ENCODE assay signal across 9 cellular contexts in the genomic region with DNA sequence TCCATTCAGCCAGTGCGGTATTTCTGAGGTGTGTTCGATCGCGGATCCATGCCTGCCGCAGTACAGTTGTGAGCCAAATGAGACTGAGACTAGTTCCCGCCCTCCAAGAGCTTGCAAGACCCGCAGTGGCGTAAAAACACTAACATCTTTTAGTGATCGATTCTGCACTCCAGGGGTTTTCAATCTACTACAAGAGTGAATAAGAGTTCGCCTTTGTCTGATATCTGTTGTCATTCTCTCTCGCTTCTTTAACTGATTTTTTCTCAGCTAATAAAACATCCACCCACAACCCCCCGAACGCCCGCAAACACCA. TPM values are rescaled to one million over a fixed set of nuclear protein-coding genes. Genes with fewer than 3 reads are reported as not detected.
A peak's percentile ranks its signal among the peaks of the same experiment; 100 is the strongest.
DNase-seq lines count a peak whose midpoint lies in the region; ATAC-seq and TF ChIP-seq lines count a peak whose summit lies in the region.
"Had no signal": no experiment of that assay in that cellular context is flagged by ENCODE, and none has a peak within 500 bp of the region (broad histone marks: within the 10 kb centered on the region; RNA-seq: fewer than 3 reads in every experiment).

No MANE protein-coding gene starts in this region.

- no peak for TF ChIP-seq CTCF in mammary epithelial cell (conservative IDR thresholded peaks at IDR 0.05 in 1 of 2, IDR thresholded peaks at IDR 0.05 in 1 of 2; ENCODE audit: extremely low read depth in 1 of 2, insufficient read depth in 1 of 2, low read depth in 1 of 2, low read length in 2 of 2)

- H2BK120ac ChIP-seq in mesendoderm (ENCODE audit: low read depth, low read length), result no peak overlapping the region

- H3K79me1 ChIP-seq in mesendoderm (ENCODE audit: low read length), result peaks cover 20% of the 10 kb centered on the region

- ATAC-seq in HG03159 (IDR thresholded peaks at IDR 0.05; ENCODE audit: unreplicated experiment) (peak; percentile 5), aorta (ENCODE audit: low FRiP score) (no peak), HG02571 (IDR thresholded peaks at IDR 0.05; ENCODE audit: unreplicated experiment) (no peak), GM19328 (IDR thresholded peaks at IDR 0.05; ENCODE audit: unreplicated experiment) (no peak)

- no peaks in the 10 kb centered on the region for H3K27me3 ChIP-seq in mammary epithelial cell (ENCODE audit: insufficient read depth, low read length)
- H3K27me3 ChIP-seq in mesendoderm (ENCODE audit: insufficient read depth, low read length, poor library complexity), result no peaks in the 10 kb centered on the region
- no peaks in the 10 kb centered on the region for H3K27me3 ChIP-seq in aorta (ENCODE audit: control insufficient read depth in 1 of 2, insufficient read depth in 2 of 2, low read length in 1 of 2)

- peak overlapping the region; percentile 73 for H3K4ac ChIP-seq in mesendoderm (ENCODE audit: low read depth, low read length)

- in situ Hi-C loops in mammary epithelial cell (cut with MboI; ENCODE audit: low sequenced_read_pairs in 2 of 2) (no loop called here), G401 (cut with HindIII; ENCODE audit: low sequenced_read_pairs) (loop anchor here (25.0 kb wide), 1 partner anchor 137 kb away; no protein-coding TSS in a partner anchor)

- BruUV-seq in mammary epithelial cell (replicated peaks; lab: Mats Ljungman, UMichigan), result TSS peak; percentile 68

- H3K9me3 ChIP-seq in mammary epithelial cell (replicated peaks; ENCODE audit: insufficient read depth, low read length), result no peaks in the 10 kb centered on the region
- no peaks in the 10 kb centered on the region for H3K9me3 ChIP-seq in aorta (ENCODE audit: control insufficient read depth, low read length)

- H3K18ac ChIP-seq in mesendoderm (ENCODE audit: low read length), result no peak overlapping the region

- H2BK15ac ChIP-seq in mesendoderm (replicated peaks; ENCODE audit: low read depth), result no peak overlapping the region

- H4K8ac ChIP-seq in mesendoderm (ENCODE audit: low read depth, low read length), result no peak overlapping the region

- WGBS in mammary epithelial cell (ENCODE audit: low coverage, missing lambda C conversion rate), result under 1% methylated on average over 14 of the region's 14 CpGs
- WGBS in mesendoderm (ENCODE audit: extremely low coverage, insufficient coverage, low lambda C conversion rate), result no CpG with 5 or more reads among the region's 14 CpGs
- WGBS in aorta, 2 donors, result 0 to 1% methylated on average over 14 of the region's 14 CpGs

- H3K4me1 ChIP-seq in mammary epithelial cell (ENCODE audit: insufficient read depth, low read length), result peaks cover 33% of the 10 kb centered on the region
- peaks cover 13% of the 10 kb centered on the region for H3K4me1 ChIP-seq in mesendoderm (ENCODE audit: control insufficient read depth, low read depth, low read length)
- H3K4me1 ChIP-seq in aorta (ENCODE audit: control insufficient read depth in 1 of 2, insufficient read depth in 2 of 2, low read length in 2 of 2), result peaks cover 0 to 3% of the 10 kb centered on the region in 2 donors

- H3K4me2 ChIP-seq in mammary epithelial cell (ENCODE audit: insufficient read depth, low read depth, low read length), result peak overlapping the region; percentile 81
- H3K4me2 ChIP-seq in mesendoderm (ENCODE audit: low read length), result peak overlapping the region; percentile 69

- H3K56ac ChIP-seq in mesendoderm (ENCODE audit: low read length), result peak overlapping the region; percentile 91

- DNase-seq in mammary epithelial cell (no peak), mesendoderm (no peak), aorta (no peak), G401 (ENCODE audit: low spot score) (no peak)

- H2BK5ac ChIP-seq in mesendoderm (ENCODE audit: low read length), result no peak overlapping the region

- H2AK5ac ChIP-seq in mesendoderm (ENCODE audit: low read length), result no peak overlapping the region

- intact Hi-C loops in mammary epithelial cell (cut with micrococcal nuclease) (no loop called here), aorta (cut with DNase I) (loop anchor here in 1 of 2 donors (5.0 kb wide), 1 partner anchor 33 kb away; no protein-coding TSS in a partner anchor)

- H3K79me2 ChIP-seq in mammary epithelial cell (ENCODE audit: insufficient read depth, low read length) (peaks cover 60% of the 10 kb centered on the region), mesendoderm (ENCODE audit: control insufficient read depth, insufficient read depth, low read length) (peaks cover 34% of the 10 kb centered on the region)

- peak overlapping the region; percentile 99 for H3K4me3 ChIP-seq in GM08714 (ENCODE audit: low read length)
- H3K4me3 ChIP-seq in mammary epithelial cell (replicated peaks in 1 of 3; ENCODE audit: insufficient read depth in 1 of 3, low read depth in 2 of 3, low read length in 3 of 3), result peak overlapping the region; percentile 72 to 91 (median 84)
- H3K4me3 ChIP-seq in mesendoderm (ENCODE audit: low read length), result peak overlapping the region; percentile 33
- peak overlapping the region in 1 of 2 donors; percentile 39 for H3K4me3 ChIP-seq in aorta (ENCODE audit: low read length in 2 of 2)

- CTCF ChIA-PET in mammary epithelial cell (lab: Charles Lee; ENCODE audit: low non-redundant PET), result interaction anchor here (0.7 kb wide), 1 partner anchor 56 kb away, joined by 8 read pairs; no protein-coding TSS in a partner anchor

- H3K27ac ChIP-seq in mammary epithelial cell (ENCODE audit: insufficient read depth, low read depth, low read length), result peak overlapping the region; percentile 100
- peak overlapping the region; percentile 17 for H3K27ac ChIP-seq in mesendoderm (ENCODE audit: low read depth, low read length)
- H3K27ac ChIP-seq in aorta (ENCODE audit: low read depth in 1 of 2, low read length in 2 of 2), result peak overlapping the region; percentile 30 to 58

- H3K36me3 ChIP-seq in mammary epithelial cell (ENCODE audit: insufficient read depth, low read length) (peaks cover 28% of the 10 kb centered on the region), mesendoderm (ENCODE audit: control insufficient read depth, insufficient read depth, low read length) (peaks cover 16% of the 10 kb centered on the region), aorta (ENCODE audit: control insufficient read depth in 1 of 2, insufficient read depth in 2 of 2, low read length in 1 of 2) (peaks cover 0 to 3% of the 10 kb centered on the region in 2 donors)

- dilution Hi-C loops in mammary epithelial cell (cut with HindIII; ENCODE audit: low sequenced_read_pairs), result loop anchor here (5.0 kb wide), 2 partner anchors 37 to 48 kb away; no protein-coding TSS in a partner anchor

- no peaks in the 10 kb centered on the region for H4K20me1 ChIP-seq in mammary epithelial cell (ENCODE audit: insufficient read depth, low read length)

- peak overlapping the region; percentile 91 for H2AFZ ChIP-seq in mammary epithelial cell (ENCODE audit: low read depth, low read length)

- no peak overlapping the region for H3K23ac ChIP-seq in mesendoderm (ENCODE audit: low read length)

- peak overlapping the region; percentile 68 for H4K5ac ChIP-seq in mesendoderm (ENCODE audit: low read length)

- H3K9ac ChIP-seq in mammary epithelial cell (ENCODE audit: insufficient read depth, low read length) (peak overlapping the region; percentile 100), mesendoderm (ENCODE audit: low read length) (peak overlapping the region; percentile 82)

RNA-seq across cellular contexts. Expression of a gene that starts 0.5 kb away (rescaled TPM):
- total RNA-seq in mammary epithelial cell (1,000 to 10,000 TPM; 1,153 to 1,694 TPM), aorta (1,000 to 10,000 TPM; 1,206 to 1,264 TPM)
- polyA plus RNA-seq in mammary epithelial cell (2,221 TPM), aorta (1,000 to 10,000 TPM; 2,950 to 3,759 TPM)
- 738 TPM for polyA minus RNA-seq in mammary epithelial cell
- 2,776 TPM for polyA plus RNA-seq in mesendoderm (2013, experiment 1 of 2)
- 2,856 TPM for polyA plus RNA-seq in mesendoderm (2013, experiment 2 of 2)
- 3,500 and 4,218 TPM in 2 replicates for total RNA-seq in G401 (2014; rRNA removed; shearing (Covaris generic))

RNA-seq across cellular contexts. Expression of a gene that starts 2.2 kb away (rescaled TPM):
- total RNA-seq in mammary epithelial cell, result 10 to 100 TPM in 1 of 2 donors, 1 to 10 TPM in 1; 8.2 to 21.6 TPM
- polyA plus RNA-seq in mammary epithelial cell, result 6.9 TPM
- 6.7 TPM for polyA minus RNA-seq in mammary epithelial cell
- 4.3 TPM for polyA plus RNA-seq in mesendoderm (2013, experiment 1 of 2)
- 4.5 TPM for polyA plus RNA-seq in mesendoderm (2013, experiment 2 of 2)
- 10 to 100 TPM; 29.6 to 31.6 TPM for total RNA-seq in aorta
- polyA plus RNA-seq in aorta, result 10 to 100 TPM in 1 of 2 donors, 1 to 10 TPM in 1; 1.9 to 50.6 TPM
- 6.4 and 7.6 TPM in 2 replicates for total RNA-seq in G401 (2014; rRNA removed; shearing (Covaris generic))

RNA-seq across cellular contexts. Expression of a gene that starts 26.1 kb away (rescaled TPM):
- total RNA-seq in mammary epithelial cell (not detected), aorta (10 to 100 TPM; 29.2 to 53.3 TPM)
- polyA plus RNA-seq in mammary epithelial cell (not detected), aorta (1 to 10 TPM; 2.0 to 4.7 TPM)
- not detected for polyA minus RNA-seq in mammary epithelial cell
- 0.70 TPM for polyA plus RNA-seq in mesendoderm (2013, experiment 1 of 2)
- polyA plus RNA-seq in mesendoderm (2013, experiment 2 of 2), result 0.70 TPM
- 0.03 TPM in 1 of 2 replicates, not detected in the other for total RNA-seq in G401 (2014; rRNA removed; shearing (Covaris generic))
- total RNA-seq: T-helper 2 cell treated with Interferon-gamma antibody and Interleukin-4, amounts not matched to agents 100 ng/mL and 5 ng/mL, for 36 hours had no signal

RNA-seq across cellular contexts. Expression of a gene that starts 33.7 kb away (rescaled TPM):
- total RNA-seq in mammary epithelial cell (not detected), aorta (under 1 TPM in 1 of 2 donors, not detected in 1; 0.54 TPM)
- polyA plus RNA-seq in mammary epithelial cell (not detected), aorta (not detected)
- polyA minus RNA-seq in mammary epithelial cell, result not detected
- polyA plus RNA-seq in mesendoderm (2013, experiment 1 of 2), result not detected
- polyA plus RNA-seq in mesendoderm (2013, experiment 2 of 2), result not detected
- total RNA-seq in G401 (2014; rRNA removed; shearing (Covaris generic)), result not detected in 2 replicates
- total RNA-seq: T-helper 2 cell treated with Interferon-gamma antibody and Interleukin-4, amounts not matched to agents 100 ng/mL and 5 ng/mL, for 36 hours had no signal

RNA-seq across cellular contexts. Expression of a gene that starts 48.2 kb away (rescaled TPM):
- total RNA-seq in mammary epithelial cell, result under 1 TPM in 1 of 2 donors, not detected in 1; 0.33 TPM
- 0.09 TPM for polyA plus RNA-seq in mammary epithelial cell
- not detected for polyA minus RNA-seq in mammary epithelial cell
- polyA plus RNA-seq in mesendoderm (2013, experiment 1 of 2), result 0.44 TPM
- 0.24 TPM for polyA plus RNA-seq in mesendoderm (2013, experiment 2 of 2)
- total RNA-seq in aorta, result 10 to 100 TPM in 1 of 2 donors, 1 to 10 TPM in 1; 7.2 to 39.1 TPM
- polyA plus RNA-seq in aorta, result 1 to 10 TPM; 1.7 to 2.5 TPM
- total RNA-seq in G401 (2014; rRNA removed; shearing (Covaris generic)), result 1.5 and 4.7 TPM in 2 replicates

Comparison
In these comparisons a context has a peak if more than half of its experiments do, and no peak if none do; other contexts are left out.
1. H3K27ac ChIP-seq: peak in every context shown above with its lines; median percentile 100 in mammary epithelial cell; 44 in aorta; 17 in mesendoderm.
2. RNA of a gene that starts 26.1 kb away (total RNA-seq): 29.2 to 53.3 TPM in aorta; 0.03 TPM in G401 and not detected in mammary epithelial cell; every median in the first group is over 10 times any median in the second.